Comparison of ENCODE assay signal across 11 cellular contexts in the genomic region with DNA sequence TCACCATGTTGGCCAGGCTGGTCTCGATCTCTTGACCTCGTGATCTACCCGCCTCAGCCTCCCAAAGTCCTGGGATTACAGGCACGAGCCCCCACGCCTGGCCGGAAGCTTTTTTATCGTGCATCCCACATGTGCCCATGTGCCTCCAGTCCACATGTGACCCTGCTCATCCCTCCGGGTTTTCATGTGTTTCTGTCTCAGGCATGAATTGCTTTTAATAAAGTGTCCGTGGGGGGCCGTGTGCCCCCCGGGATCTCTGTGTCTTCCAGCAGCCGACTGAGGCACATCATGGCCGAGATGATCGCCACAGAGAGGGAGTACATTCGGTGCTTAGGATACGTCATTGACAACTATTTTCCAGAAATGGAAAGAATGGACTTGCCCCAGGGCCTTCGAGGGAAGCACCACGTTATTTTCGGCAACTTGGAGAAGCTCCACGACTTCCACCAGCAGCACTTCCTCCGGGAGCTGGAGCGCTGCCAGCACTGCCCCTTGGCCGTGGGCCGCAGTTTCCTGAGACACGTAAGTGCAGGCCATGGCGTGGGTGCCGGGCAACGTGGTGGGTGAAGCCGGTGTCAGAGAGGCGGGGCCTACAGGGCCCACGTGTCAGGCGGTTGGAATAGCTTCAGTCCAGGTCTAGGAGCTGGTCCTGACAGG. TPM values are rescaled to one million over a fixed set of nuclear protein-coding genes. Genes with fewer than 3 reads are reported as not detected.
DNase-seq lines count a peak whose midpoint lies in the region; ATAC-seq and TF ChIP-seq lines count a peak whose summit lies in the region.
"Had no signal": no experiment of that assay in that cellular context is flagged by ENCODE, and none has a peak within 500 bp of the region (broad histone marks: within the 10 kb centered on the region; RNA-seq: fewer than 3 reads in every experiment).

No MANE protein-coding gene starts in this region.

- peak overlapping the region; percentile 86 for H3K4me3 Mint-ChIP-seq in HFFc6
- H3K4me3 Mint-ChIP-seq in MCF 10A (ENCODE audit: unreplicated experiment) = no peak overlapping the region
- H3K4me3 Mint-ChIP-seq: stimulated activated naive B cell treated with anti-CD40 and anti-IgM and Interleukin-4, amounts not matched to agents 10 μg/mL and 1 μg/mL and 100 μg/mL, for 72 hours had no signal

- intact Hi-C loops in MCF 10A (cut with micrococcal nuclease) = no loop called here
- intact Hi-C loops in right cardiac atrium (cut with DNase I) = no loop called here
- intact Hi-C loops in spleen (cut with DNase I; ENCODE audit: low total_unique reads) = no loop called here

- H3K9me3 ChIP-seq in right cardiac atrium (ENCODE audit: control insufficient read depth, low read length) (no peaks in the 10 kb centered on the region), spleen (no peaks in the 10 kb centered on the region)

- no peaks in the 10 kb centered on the region for H3K9me3 Mint-ChIP-seq in HFFc6
- no peaks in the 10 kb centered on the region for H3K9me3 Mint-ChIP-seq in MCF 10A (ENCODE audit: unreplicated experiment)

- peak; percentile 93 to 96 for ATAC-seq in right cardiac atrium
- ATAC-seq in GM21529 (IDR thresholded peaks at IDR 0.05; ENCODE audit: unreplicated experiment) = no peak
- no peak for ATAC-seq in HG02623 (IDR thresholded peaks at IDR 0.05; ENCODE audit: unreplicated experiment)
- ATAC-seq: stimulated activated naive B cell treated with anti-CD40 and anti-IgM and Interleukin-4, amounts not matched to agents 10 μg/mL and 1 μg/mL and 100 μg/mL, for 72 hours had no signal

- WGBS in right cardiac atrium = 36% methylated on average over 32 of the region's 32 CpGs
- 61 to 72% (median 70%) methylated on average over 26 to 32 of the region's 32 CpGs for WGBS in spleen, 5 donors

- CTCF ChIA-PET in MCF 10A (lab: Yijun Ruan, JAX) = no interaction called here

- DNase-seq in HFFc6 (peak; percentile 97), MCF 10A (ENCODE audit: unreplicated experiment) (peak; percentile 90), right cardiac atrium (peak; percentile 91 to 93 (median 93)), spleen (peak; percentile 75), AG08396 (ENCODE audit: low spot score) (no peak)
- DNase-seq in stimulated activated CD4-positive, alpha-beta T cell treated with anti-CD3 and anti-CD28 coated beads, Interleukin-4, amount 100 ng/mL, for 1 hour = no peak
- DNase-seq: NCI-H1417; stimulated activated CD4-positive, alpha-beta T cell treated with anti-CD3 and anti-CD28 coated beads, Interleukin-15, amount 100 ng/mL, for 24 hours; stimulated activated naive B cell treated with anti-CD40 and anti-IgM and Interleukin-4, amounts not matched to agents 10 μg/mL and 1 μg/mL and 100 μg/mL, for 72 hours had no signal

- H3K4me3 ChIP-seq in right cardiac atrium (ENCODE audit: low read length) (no peak overlapping the region), spleen (no peak overlapping the region)

- H3K27me3 Mint-ChIP-seq in HFFc6 (ENCODE audit: insufficient read depth) (no peaks in the 10 kb centered on the region; the same call in 1 of the 2 replicates), MCF 10A (ENCODE audit: insufficient read depth, unreplicated experiment) (peaks cover 18% of the 10 kb centered on the region)

- BruUV-seq in MCF 10A (replicated peaks; lab: Mats Ljungman, UMichigan) = no TSS peak

- no peaks in the 10 kb centered on the region; the same call in 1 of the 2 replicates for H3K36me3 Mint-ChIP-seq in HFFc6 (ENCODE audit: low read depth)
- H3K36me3 Mint-ChIP-seq in MCF 10A (ENCODE audit: insufficient read depth, unreplicated experiment) = no peaks in the 10 kb centered on the region
- H3K36me3 Mint-ChIP-seq: stimulated activated naive B cell treated with anti-CD40 and anti-IgM and Interleukin-4, amounts not matched to agents 10 μg/mL and 1 μg/mL and 100 μg/mL, for 72 hours had no signal

- H3K4me1 ChIP-seq in right cardiac atrium (ENCODE audit: control insufficient read depth, insufficient read depth, low read length) = no peaks in the 10 kb centered on the region
- peaks cover 0 to 26% (median 10%) of the 10 kb centered on the region in 6 donors for H3K4me1 ChIP-seq in spleen

- TF ChIP-seq CTCF in HFFc6 (IDR thresholded peaks at IDR 0.05) (no peak), MCF 10A (IDR thresholded peaks at IDR 0.05; ENCODE audit: unreplicated experiment) (no peak), spleen (IDR thresholded peaks at IDR 0.05 in 8 of 11, conservative IDR thresholded peaks at IDR 0.05 in 3 of 11) (no peak)

- peaks cover 34% of the 10 kb centered on the region for H3K4me1 Mint-ChIP-seq in HFFc6 (ENCODE audit: low read depth)
- H3K4me1 Mint-ChIP-seq in MCF 10A (ENCODE audit: insufficient read depth, unreplicated experiment) = peaks cover 7% of the 10 kb centered on the region
- H3K4me1 Mint-ChIP-seq: stimulated activated naive B cell treated with anti-CD40 and anti-IgM and Interleukin-4, amounts not matched to agents 10 μg/mL and 1 μg/mL and 100 μg/mL, for 72 hours had no signal

- POLR2A ChIA-PET in MCF 10A (lab: Yijun Ruan, JAX) = interaction anchor here (0.7 kb wide), 1 partner anchor 19 kb away, joined by 3 read pairs; no protein-coding TSS in a partner anchor

- H3K27ac Mint-ChIP-seq in HFFc6 = peak overlapping the region; percentile 99
- peak overlapping the region; percentile 88 for H3K27ac Mint-ChIP-seq in MCF 10A (ENCODE audit: low read depth, unreplicated experiment)
- H3K27ac Mint-ChIP-seq: stimulated activated naive B cell treated with anti-CD40 and anti-IgM and Interleukin-4, amounts not matched to agents 10 μg/mL and 1 μg/mL and 100 μg/mL, for 72 hours had no signal

- H3K36me3 ChIP-seq in spleen = no peaks in the 10 kb centered on the region

- H3K27me3 ChIP-seq in right cardiac atrium (ENCODE audit: control insufficient read depth, insufficient read depth) = no peaks in the 10 kb centered on the region
- no peaks in the 10 kb centered on the region for H3K27me3 ChIP-seq in spleen (replicated peaks in 1 of 7)

- H3K27ac ChIP-seq in right cardiac atrium (ENCODE audit: low read length) (no peak overlapping the region), spleen (peak overlapping the region in 6 of 8 donors; percentile 18 to 77 (median 66))

- no peak for TF ChIP-seq POLR2A in spleen (IDR thresholded peaks at IDR 0.05)

RNA-seq across cellular contexts. Expression of a gene that starts 22.1 kb away (rescaled TPM):
- not detected for total RNA-seq in HFFc6 (2021; fragmentation: NEBNext Ultra II Directional; extraction: Animal tissue kit (Norgen Biotek cat#: 25700))
- total RNA-seq in MCF 10A (2022) = not detected in 2 replicates
- 10 to 100 TPM in 3 of 4 donors, 1 to 10 TPM in 1; 6.3 to 51.1 (median 30.8) TPM for total RNA-seq in right cardiac atrium
- polyA plus RNA-seq in right cardiac atrium = 47.6 TPM
- total RNA-seq in spleen = not detected
- polyA plus RNA-seq in spleen = under 1 TPM in 1 of 3 donors, not detected in 2; 0.10 TPM

RNA-seq across cellular contexts. Expression of a gene that starts 48.8 kb away (rescaled TPM):
- 1 to 10 TPM; 4.5 to 6.6 (median 6.2) TPM for total RNA-seq in HFFc6 (2021; fragmentation: NEBNext Ultra II Directional; extraction: Animal tissue kit (Norgen Biotek cat#: 25700))
- total RNA-seq in MCF 10A (2022) (4.5 and 5.8 TPM in 2 replicates), right cardiac atrium (1 to 10 TPM; 8.1 to 9.8 (median 8.6) TPM), spleen (1 to 10 TPM; 2.8 to 8.9 (median 5.7) TPM)
- polyA plus RNA-seq in right cardiac atrium (6.1 TPM), spleen (1 to 10 TPM; 1.2 to 2.6 (median 1.8) TPM)

RNA-seq across cellular contexts. Expression of a gene that starts 48.9 kb away (rescaled TPM):
- 100 to 1,000 TPM in 4 of 6 experiments, 10 to 100 TPM in 2; 92.5 to 114 (median 109) TPM for total RNA-seq in HFFc6 (2021; fragmentation: NEBNext Ultra II Directional; extraction: Animal tissue kit (Norgen Biotek cat#: 25700))
- total RNA-seq in MCF 10A (2022) = 73.4 and 75.0 TPM in 2 replicates
- 100 to 1,000 TPM; 370 to 452 (median 422) TPM for total RNA-seq in right cardiac atrium
- 605 TPM for polyA plus RNA-seq in right cardiac atrium
- 100 to 1,000 TPM in 6 of 7 donors, 10 to 100 TPM in 1; 91.9 to 135 (median 122) TPM for total RNA-seq in spleen
- 10 to 100 TPM; 58.6 to 86.0 (median 62.3) TPM for polyA plus RNA-seq in spleen

Comparison
In these comparisons a context has a peak if more than half of its experiments do, and no peak if none do; other contexts are left out.
1. DNase-seq: peak in HFFc6 (single experiment), MCF 10A (single experiment), right cardiac atrium (3 of 3) and spleen (single experiment); none in stimulated activated CD4-positive, alpha-beta T cell treated with anti-CD3 and anti-CD28 coated beads, Interleukin-4, amount 100 ng/mL, for 1 hour (single experiment) and AG08396 (single experiment).
2. ATAC-seq: peak in right cardiac atrium (2 of 2); none in GM21529 (single experiment) and HG02623 (single experiment).